1 cellular context compared by ENCODE assay signal in genomic region chr11:120994460-120994859, GRCh38.
TF ChIP-seq lines count a peak whose summit lies in the region.

No MANE protein-coding gene starts in this region.

TF ChIP-seq in liver, 16 proteins besides CTCF, POLR2A, EP300 and RAD21:
- TF ChIP-seq ZBTB33 (IDR thresholded peaks at IDR 0.05) (no peak), TAF1 (conservative IDR thresholded peaks at IDR 0.05) (no peak), EGR1 (IDR thresholded peaks at IDR 0.05; ENCODE audit: low read depth in 2 of 2) (no peak), MAX (IDR thresholded peaks at IDR 0.05) (no peak), HNF4A (conservative IDR thresholded peaks at IDR 0.05) (peak; percentile 14 to 27), YY1 (IDR thresholded peaks at IDR 0.05) (no peak), NR2F2 (IDR thresholded peaks at IDR 0.05) (no peak), HNF4G (IDR thresholded peaks at IDR 0.05) (no peak), SP1 (IDR thresholded peaks at IDR 0.05) (no peak), FOXA1 (IDR thresholded peaks at IDR 0.05) (no peak), JUND (IDR thresholded peaks at IDR 0.05) (no peak), ATF3 (IDR thresholded peaks at IDR 0.05) (peak; percentile 17), FOXA2 (IDR thresholded peaks at IDR 0.05) (no peak), RXRA (IDR thresholded peaks at IDR 0.05) (no peak)
TF ChIP-seq in liver: peak in this region for 2.
